Comparison of ENCODE assay signal across 15 cellular contexts in genomic region chr5:16819522-16820167, GRCh38.
DNase-seq lines count a peak whose midpoint lies in the region; ATAC-seq and TF ChIP-seq lines count a peak whose summit lies in the region.
"Had no signal": no experiment of that assay in that cellular context is flagged by ENCODE, and none has a peak within 500 bp of the region (broad histone marks: within the 10 kb centered on the region; RNA-seq: fewer than 3 reads in every experiment).

No MANE protein-coding gene starts in this region.

- H3K4me2 ChIP-seq in skeletal muscle satellite cell (ENCODE audit: low read length), result peak overlapping the region; percentile 61

- peak overlapping the region; percentile 28 for H3K27ac ChIP-seq in foreskin keratinocyte
- no peak overlapping the region for H3K27ac ChIP-seq in CD8-positive, alpha-beta T cell (ENCODE audit: low read depth, low read length)
- H3K27ac ChIP-seq: cardiac muscle cell had no signal

- ATAC-seq in foreskin keratinocyte, result peak; percentile 90
- no peak for ATAC-seq in GM21526 (IDR thresholded peaks at IDR 0.05; ENCODE audit: low FRiP score, unreplicated experiment)
- no peak for ATAC-seq in CD8-positive, alpha-beta T cell
- ATAC-seq: esophagus mucosa; natural killer cell treated with Interleukin-12 subunit alpha and Interleukin-12 subunit beta and Interleukin-15 and Interleukin-18, amount 100 ng/mL, for 72 hours had no signal

- H3K4me3 ChIP-seq in skeletal muscle satellite cell (ENCODE audit: low read length), result peak overlapping the region; percentile 45
- no peak overlapping the region for H3K4me3 ChIP-seq in CD8-positive, alpha-beta T cell (ENCODE audit: low read depth, low read length)
- H3K4me3 ChIP-seq: cardiac muscle cell had no signal

- no peak overlapping the region for H3K4me3 Mint-ChIP-seq in CD8-positive, alpha-beta T cell
- H3K4me3 Mint-ChIP-seq: CD4-positive, CD25-positive, alpha-beta regulatory T cell; natural killer cell treated with Interleukin-12 subunit alpha and Interleukin-12 subunit beta and Interleukin-15 and Interleukin-18, amount 100 ng/mL, for 72 hours had no signal

- peak; percentile 64 for DNase-seq in GM03348 (ENCODE audit: low spot score)
- DNase-seq in amniotic stem cell (lab: John Stamatoyannopoulos, UW), result peak; percentile 42
- peak; percentile 55 to 80 for DNase-seq in foreskin keratinocyte
- no peak for DNase-seq in UCSD-AML1 (lab: John Stamatoyannopoulos, UW; ENCODE audit: unreplicated experiment)
- no peak for DNase-seq in CD8-positive, alpha-beta T cell
- no peak for DNase-seq in NK-92 (lab: John Stamatoyannopoulos, UW; ENCODE audit: unreplicated experiment)
- DNase-seq: activated T-cell treated with anti-CD3 and anti-CD28 coated beads, Interleukin-2, amount 50 U/mL, for 1 hour; CD4-positive, CD25-positive, alpha-beta regulatory T cell; islet precursor cell; NCI-H446 treated with DMSO at 0.1 percent for 48 hours had no signal

- H3K27me3 ChIP-seq in foreskin keratinocyte, result no peaks in the 10 kb centered on the region
- H3K27me3 ChIP-seq in skeletal muscle satellite cell (ENCODE audit: control insufficient read depth, insufficient read depth, low read length), result no peaks in the 10 kb centered on the region
- H3K27me3 ChIP-seq in CD8-positive, alpha-beta T cell (ENCODE audit: insufficient read depth, low read length), result no peaks in the 10 kb centered on the region
- H3K27me3 ChIP-seq: cardiac muscle cell had no signal

- no peaks in the 10 kb centered on the region for H3K9me3 Mint-ChIP-seq in CD8-positive, alpha-beta T cell
- H3K9me3 Mint-ChIP-seq: natural killer cell treated with Interleukin-12 subunit alpha and Interleukin-12 subunit beta and Interleukin-15 and Interleukin-18, amount 100 ng/mL, for 72 hours had no signal

- no peaks in the 10 kb centered on the region for H3K4me1 Mint-ChIP-seq in CD8-positive, alpha-beta T cell (ENCODE audit: low read depth)
- H3K4me1 Mint-ChIP-seq: CD4-positive, CD25-positive, alpha-beta regulatory T cell had no signal

- H3K4me1 ChIP-seq in foreskin keratinocyte, result peaks cover 21% of the 10 kb centered on the region
- H3K4me1 ChIP-seq in skeletal muscle satellite cell (ENCODE audit: control insufficient read depth, insufficient read depth, low read length), result peaks cover 13% of the 10 kb centered on the region
- H3K4me1 ChIP-seq in CD8-positive, alpha-beta T cell (ENCODE audit: insufficient read depth, low read length), result no peaks in the 10 kb centered on the region

- no peaks in the 10 kb centered on the region for H3K27me3 Mint-ChIP-seq in CD8-positive, alpha-beta T cell (ENCODE audit: low read depth)
- H3K27me3 Mint-ChIP-seq: CD4-positive, CD25-positive, alpha-beta regulatory T cell; natural killer cell treated with Interleukin-12 subunit alpha and Interleukin-12 subunit beta and Interleukin-15 and Interleukin-18, amount 100 ng/mL, for 72 hours had no signal

- POLR2A ChIA-PET in CD8-positive, alpha-beta T cell (lab: Charles Lee), result no interaction called here

- H3K9me3 ChIP-seq in skeletal muscle satellite cell (replicated peaks; ENCODE audit: low read length), result no peaks in the 10 kb centered on the region
- no peaks in the 10 kb centered on the region for H3K9me3 ChIP-seq in CD8-positive, alpha-beta T cell (ENCODE audit: low read length)

- H3K9ac ChIP-seq in skeletal muscle satellite cell (ENCODE audit: low read depth, low read length), result peak overlapping the region; percentile 63

- TF ChIP-seq CTCF in foreskin keratinocyte (conservative IDR thresholded peaks at IDR 0.05), result no peak
- no peak for TF ChIP-seq CTCF in CD8-positive, alpha-beta T cell (IDR thresholded peaks at IDR 0.05)

- H3K36me3 ChIP-seq in skeletal muscle satellite cell (ENCODE audit: insufficient read depth, low read length), result peaks cover 3% of the 10 kb centered on the region
- H3K36me3 ChIP-seq in CD8-positive, alpha-beta T cell (ENCODE audit: insufficient read depth, low read length), result no peaks in the 10 kb centered on the region
- H3K36me3 ChIP-seq: cardiac muscle cell had no signal

- H3K36me3 Mint-ChIP-seq in CD8-positive, alpha-beta T cell, result no peaks in the 10 kb centered on the region
- H3K36me3 Mint-ChIP-seq: CD4-positive, CD25-positive, alpha-beta regulatory T cell; natural killer cell treated with Interleukin-12 subunit alpha and Interleukin-12 subunit beta and Interleukin-15 and Interleukin-18, amount 100 ng/mL, for 72 hours had no signal

- H3K27ac Mint-ChIP-seq in CD8-positive, alpha-beta T cell, result no peak overlapping the region
- H3K27ac Mint-ChIP-seq: CD4-positive, CD25-positive, alpha-beta regulatory T cell; natural killer cell treated with Interleukin-12 subunit alpha and Interleukin-12 subunit beta and Interleukin-15 and Interleukin-18, amount 100 ng/mL, for 72 hours had no signal

- intact Hi-C loops in CD8-positive, alpha-beta T cell (cut with DNase I, micrococcal nuclease), result no loop called here

- CTCF ChIA-PET in CD8-positive, alpha-beta T cell (lab: Charles Lee), result no interaction called here

Comparison
In these comparisons a context has a peak if more than half of its experiments do, and no peak if none do; other contexts are left out.
1. DNase-seq: peak in GM03348 (single experiment), amniotic stem cell (single experiment) and foreskin keratinocyte (2 of 2); none in UCSD-AML1 (single experiment), CD8-positive, alpha-beta T cell (0 of 7) and NK-92 (single experiment).